In the genomic region with DNA sequence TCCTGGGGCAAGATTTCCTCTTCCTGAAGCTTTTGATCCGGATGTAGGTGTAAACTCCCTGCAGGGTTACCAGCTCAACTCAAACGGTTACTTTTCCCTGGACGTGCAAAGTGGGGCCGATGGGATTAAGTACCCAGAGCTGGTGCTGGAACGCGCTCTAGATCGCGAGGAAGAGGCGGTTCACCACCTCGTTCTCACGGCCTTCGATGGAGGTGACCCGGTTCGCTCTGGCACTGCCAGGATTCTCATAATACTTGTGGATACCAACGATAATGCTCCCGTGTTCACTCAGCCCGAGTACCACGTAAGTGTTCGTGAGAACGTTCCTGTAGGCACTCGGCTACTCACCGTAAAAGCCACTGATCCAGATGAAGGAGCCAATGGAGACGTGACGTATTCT, we compare ENCODE assay signal across 21 cellular contexts. TPM values are rescaled to one million over a fixed set of nuclear protein-coding genes. Genes with fewer than 3 reads are reported as not detected.
DNase-seq lines count a peak whose midpoint lies in the region; ATAC-seq and TF ChIP-seq lines count a peak whose summit lies in the region.
"Had no signal": no experiment of that assay in that cellular context is flagged by ENCODE, and none has a peak within 500 bp of the region (broad histone marks: within the 10 kb centered on the region; RNA-seq: fewer than 3 reads in every experiment).

No MANE protein-coding gene starts in this region.

- CTCF ChIA-PET in GM10248 (lab: Yijun Ruan, JAX) = interaction anchor here (0.9 to 2.5 kb wide), 11 partner anchors 9 to 208 kb away, joined by 3 to 12 read pairs (median 4); partner anchors contain the start of genes PCDHGA1, PCDHGA10, PCDHGA5 and PCDHGB3

- TF ChIP-seq CTCF in esophagus muscularis mucosa (IDR thresholded peaks at IDR 0.05) (no peak), psoas muscle (IDR thresholded peaks at IDR 0.05) (no peak), GM10248 (IDR thresholded peaks at IDR 0.05; ENCODE audit: control extremely low read depth, extremely low read depth, low read depth, missing control alignments) (no peak)

- H3K36me3 ChIP-seq in ACC112 (ENCODE audit: insufficient read depth, low read length) = no peaks in the 10 kb centered on the region
- no peaks in the 10 kb centered on the region for H3K36me3 ChIP-seq in GM23248 (ENCODE audit: low read depth)
- no peaks in the 10 kb centered on the region for H3K36me3 ChIP-seq in esophagus muscularis mucosa
- no peaks in the 10 kb centered on the region for H3K36me3 ChIP-seq in psoas muscle (ENCODE audit: insufficient read depth in 1 of 2, low read depth in 1 of 2)

- H3K9ac ChIP-seq in GM23248 = peak overlapping the region; percentile 81; the same call in 1 of the 2 replicates

- no peak overlapping the region for H3K27ac ChIP-seq in ACC112 (ENCODE audit: low read depth, low read length)
- H3K27ac ChIP-seq in GM23248 = no peak overlapping the region
- H3K27ac ChIP-seq in esophagus muscularis mucosa (replicated peaks in 1 of 4) = no peak overlapping the region
- H3K27ac ChIP-seq in psoas muscle = no peak overlapping the region
- H3K27ac ChIP-seq: C4-2B, HL-60 had no signal

- no peaks in the 10 kb centered on the region for H3K4me1 ChIP-seq in ACC112 (ENCODE audit: control insufficient read depth, insufficient read depth, low read length, unreplicated experiment)
- H3K4me1 ChIP-seq in GM23248 (ENCODE audit: insufficient read depth) = no peaks in the 10 kb centered on the region
- H3K4me1 ChIP-seq in esophagus muscularis mucosa = no peaks in the 10 kb centered on the region
- H3K4me1 ChIP-seq in psoas muscle = no peaks in the 10 kb centered on the region

- peaks cover 89% of the 10 kb centered on the region for H3K27me3 ChIP-seq in ACC112 (ENCODE audit: insufficient read depth, low read length)
- H3K27me3 ChIP-seq in GM23248 (replicated peaks; ENCODE audit: insufficient read depth) = no peaks in the 10 kb centered on the region
- H3K27me3 ChIP-seq in esophagus muscularis mucosa = peaks cover 0 to 22% (median 3%) of the 10 kb centered on the region in 4 donors
- H3K27me3 ChIP-seq in psoas muscle (ENCODE audit: insufficient read depth in 3 of 3, low read length in 2 of 3) = peaks cover 0 to 59% (median 11%) of the 10 kb centered on the region in 3 donors

- no peaks in the 10 kb centered on the region for H3K9me2 ChIP-seq in GM23248 (ENCODE audit: insufficient read depth)

- H3K4me2 ChIP-seq in GM23248 (ENCODE audit: unreplicated experiment) = peak overlapping the region; percentile 61
- H3K4me2 ChIP-seq: smooth muscle cell had no signal

- in situ Hi-C loops in GM23248 (cut with MboI) = no loop called here

- no peaks in the 10 kb centered on the region for H3F3A ChIP-seq in GM23248 (ENCODE audit: insufficient read depth)

- peaks cover 3% of the 10 kb centered on the region for H3K9me3 ChIP-seq in GM23248 (ENCODE audit: low read depth)
- peaks cover 10 to 98% (median 95%) of the 10 kb centered on the region in 4 donors for H3K9me3 ChIP-seq in esophagus muscularis mucosa
- H3K9me3 ChIP-seq in psoas muscle = peaks cover 16% of the 10 kb centered on the region

- POLR2A ChIA-PET in GM10248 (lab: Yijun Ruan, JAX) = no interaction called here

- no peak for TF ChIP-seq EP300 in esophagus muscularis mucosa (IDR thresholded peaks at IDR 0.05)

- H2AFZ ChIP-seq in ACC112 (ENCODE audit: low read length, unreplicated experiment) (peak overlapping the region; percentile 90), GM23248 (peak overlapping the region; percentile 92)

- WGBS in GM23248 (ENCODE audit: low coverage in 1 of 2, low lambda C conversion rate in 2 of 2, missing lambda C conversion rate in 2 of 2), 2 experiments = 52 to 57% methylated on average over 24 of the region's 24 CpGs
- WGBS in esophagus muscularis mucosa = 48% methylated on average over 24 of the region's 24 CpGs
- WGBS in psoas muscle, 3 donors = 49 to 55% (median 52%) methylated on average over 24 of the region's 24 CpGs

- H3K4me3 ChIP-seq in ACC112 (ENCODE audit: low read depth, low read length) (peak overlapping the region; percentile 79), GM23248 (peak overlapping the region; percentile 77), esophagus muscularis mucosa (peak overlapping the region; percentile 21 to 48 (median 43)), psoas muscle (peak overlapping the region; percentile 59)
- H3K4me3 ChIP-seq: smooth muscle cell had no signal

- H3K79me2 ChIP-seq in ACC112 (ENCODE audit: control insufficient read depth, insufficient read depth, low read length, unreplicated experiment) (no peaks in the 10 kb centered on the region), GM23248 (ENCODE audit: insufficient read depth) (peaks cover 6% of the 10 kb centered on the region; the same call in 1 of the 2 replicates)

- no peaks in the 10 kb centered on the region for H4K20me1 ChIP-seq in GM23248 (ENCODE audit: insufficient read depth)

- ATAC-seq in psoas muscle (peak in 1 of 4 donors; percentile 36), GM18861 (IDR thresholded peaks at IDR 0.05; ENCODE audit: unreplicated experiment) (no peak)

- intact Hi-C loops in esophagus muscularis mucosa (cut with DNase I) (loop anchor here (10.0 kb wide), 1 partner anchor 209 kb away; no protein-coding TSS in a partner anchor), psoas muscle (cut with DNase I) (no loop called here)

- DNase-seq in GM23248 (no peak), esophagus muscularis mucosa (ENCODE audit: extremely low spot score) (no peak), psoas muscle (no peak), GM10248 (ENCODE audit: extremely low spot score) (no peak), NCI-H1417 (lab: John Stamatoyannopoulos, UW) (no peak)
- DNase-seq: activated CD4-positive, CD25-positive, alpha-beta regulatory T cell treated with anti-CD3 and anti-CD28 coated beads, Interleukin-2, amount 50 U/mL, for 72 hours; activated CD8-positive, alpha-beta memory T cell treated with anti-CD3 and anti-CD28 coated beads for 24 hours; activated gamma-delta T cell treated with Interleukin-2 at 50 U/mL for 16 hours; DMS79 treated with DMSO at 0.1 percent for 48 hours; mesendoderm; naive B cell; NCI-H1694 treated with DMSO at 0.1 percent for 48 hours; RPMI8226; stimulated activated CD4-positive, alpha-beta T cell treated with anti-CD3 and anti-CD28 coated beads, Interleukin-2, amount 100 ng/mL, for 24 hours; T-helper 1 cell had no signal

- no peak for TF ChIP-seq POLR2A in esophagus muscularis mucosa (IDR thresholded peaks at IDR 0.05; ENCODE audit: low read depth)

RNA-seq across cellular contexts. Expression of gene PCDHGA4, which starts 0.8 kb away (rescaled TPM):
- 10.8 and 13.9 TPM in 2 replicates for total RNA-seq in GM23248 (2014; rRNA removed; shearing (Covaris generic))
- 8.1 and 8.6 TPM in 2 replicates for polyA plus RNA-seq in GM23248 (2016; fragmentation: Nextera tagmentation; extraction: Ambion mirVana)
- 1 to 10 TPM; 3.6 to 7.9 (median 4.6) TPM for total RNA-seq in esophagus muscularis mucosa
- 1 to 10 TPM in 3 of 4 donors, under 1 TPM in 1; 0.84 to 2.4 (median 2.2) TPM for total RNA-seq in psoas muscle
- under 1 TPM; 0.14 to 0.47 (median 0.40) TPM for polyA plus RNA-seq in psoas muscle
- polyA plus RNA-seq: smooth muscle cell had no signal

RNA-seq across cellular contexts. Expression of gene PCDHGB2, which starts 4.2 kb away (rescaled TPM):
- 2.2 and 2.5 TPM in 2 replicates for total RNA-seq in GM23248 (2014; rRNA removed; shearing (Covaris generic))
- 0.76 and 0.94 TPM in 2 replicates for polyA plus RNA-seq in GM23248 (2016; fragmentation: Nextera tagmentation; extraction: Ambion mirVana)
- total RNA-seq in esophagus muscularis mucosa = 1 to 10 TPM; 3.2 to 5.7 (median 4.1) TPM
- total RNA-seq in psoas muscle = 1 to 10 TPM; 1.2 to 2.4 (median 1.9) TPM
- polyA plus RNA-seq in psoas muscle = under 1 TPM; 0.10 to 0.67 (median 0.65) TPM
- polyA plus RNA-seq: smooth muscle cell had no signal

RNA-seq across cellular contexts. Expression of gene PCDHGB1, which starts 5.7 kb away (rescaled TPM):
- 0.25 and 0.86 TPM in 2 replicates for total RNA-seq in GM23248 (2014; rRNA removed; shearing (Covaris generic))
- polyA plus RNA-seq in GM23248 (2016; fragmentation: Nextera tagmentation; extraction: Ambion mirVana) (0.16 and 0.19 TPM in 2 replicates), psoas muscle (under 1 TPM; 0.08 to 0.22 (median 0.12) TPM)
- total RNA-seq in esophagus muscularis mucosa (1 to 10 TPM; 2.7 to 5.1 (median 3.0) TPM), psoas muscle (1 to 10 TPM in 2 of 4 donors, under 1 TPM in 2; 0.71 to 1.8 (median 1.2) TPM)

RNA-seq across cellular contexts. Expression of gene PCDHGA5, which starts 8.3 kb away (rescaled TPM):
- total RNA-seq in GM23248 (2014; rRNA removed; shearing (Covaris generic)) = 0.86 and 1.3 TPM in 2 replicates
- polyA plus RNA-seq in GM23248 (2016; fragmentation: Nextera tagmentation; extraction: Ambion mirVana) = 0.24 and 0.35 TPM in 2 replicates
- 1 to 10 TPM; 2.6 to 5.4 (median 4.7) TPM for total RNA-seq in esophagus muscularis mucosa
- 1 to 10 TPM in 2 of 4 donors, under 1 TPM in 2; 0.84 to 2.0 (median 1.2) TPM for total RNA-seq in psoas muscle
- polyA plus RNA-seq in psoas muscle = under 1 TPM; 0.07 to 0.38 (median 0.35) TPM
- polyA plus RNA-seq: smooth muscle cell had no signal

RNA-seq across cellular contexts. Expression of gene PCDHGA3, which starts 12.0 kb away (rescaled TPM):
- 7.5 and 7.6 TPM in 2 replicates for total RNA-seq in GM23248 (2014; rRNA removed; shearing (Covaris generic))
- polyA plus RNA-seq in GM23248 (2016; fragmentation: Nextera tagmentation; extraction: Ambion mirVana) (4.0 and 5.4 TPM in 2 replicates), psoas muscle (under 1 TPM; 0.33 to 0.67 (median 0.34) TPM)
- total RNA-seq in esophagus muscularis mucosa (1 to 10 TPM; 1.7 to 2.6 (median 1.8) TPM), psoas muscle (1 to 10 TPM in 3 of 4 donors, under 1 TPM in 1; 0.97 to 2.4 (median 1.7) TPM)
- total RNA-seq: NCI-H460, smooth muscle cell had no signal
- polyA plus RNA-seq: smooth muscle cell had no signal
